Comparison of ENCODE assay signal across 9 cellular contexts in genomic region chr7:43721193-43721806, GRCh38. TPM values are rescaled to one million over a fixed set of nuclear protein-coding genes. Genes with fewer than 3 reads are reported as not detected.
A peak's percentile ranks its signal among the peaks of the same experiment; 100 is the strongest.
DNase-seq lines count a peak whose midpoint lies in the region; ATAC-seq and TF ChIP-seq lines count a peak whose summit lies in the region.
"Had no signal": no experiment of that assay in that cellular context is flagged by ENCODE, and none has a peak within 500 bp of the region (broad histone marks: within the 10 kb centered on the region; RNA-seq: fewer than 3 reads in every experiment).

No MANE protein-coding gene starts in this region.

- H3K4me1 Mint-ChIP-seq in activated T-helper 17 cell treated with anti-CD3 and anti-CD28 coated beads, Interleukin-2, amount 50 U/mL, for 72 hours, result peaks cover 13% of the 10 kb centered on the region

- H3K4me3 Mint-ChIP-seq in activated T-helper 17 cell treated with anti-CD3 and anti-CD28 coated beads, Interleukin-2, amount 50 U/mL, for 72 hours, result no peak overlapping the region
- H3K4me3 Mint-ChIP-seq: stimulated activated naive CD8-positive, alpha-beta T cell treated with anti-CD3 and anti-CD28 coated beads, Interleukin-15, Interleukin-2, amounts not matched to agents 100 ng/mL and 50 ng/mL, for 24 hours had no signal

- no peaks in the 10 kb centered on the region for H3K9me3 Mint-ChIP-seq in activated T-helper 17 cell treated with anti-CD3 and anti-CD28 coated beads, Interleukin-2, amount 50 U/mL, for 72 hours
- H3K9me3 Mint-ChIP-seq: stimulated activated naive CD8-positive, alpha-beta T cell treated with anti-CD3 and anti-CD28 coated beads, Interleukin-15, Interleukin-2, amounts not matched to agents 100 ng/mL and 50 ng/mL, for 24 hours had no signal

- peaks cover 12% of the 10 kb centered on the region for H3K36me3 Mint-ChIP-seq in activated T-helper 17 cell treated with anti-CD3 and anti-CD28 coated beads, Interleukin-2, amount 50 U/mL, for 72 hours (ENCODE audit: low read depth)

- intact Hi-C loops in colonic mucosa (cut with DNase I), result loop anchor here (5.0 kb wide), 2 partner anchors 116 to 139 kb away; partner anchors contain the start of gene STK17A

- DNase-seq in AG08396 (ENCODE audit: low spot score) (peak; percentile 14), NCI-H526 (lab: John Stamatoyannopoulos, UW) (peak; percentile 28 to 67), colonic mucosa (no peak), myocyte (ENCODE audit: low read depth) (peak; percentile 75), UCSD-AML1 (lab: John Stamatoyannopoulos, UW; ENCODE audit: unreplicated experiment) (no peak)

- no peak overlapping the region for H3K4me3 ChIP-seq in colonic mucosa

- no peaks in the 10 kb centered on the region for H3K27me3 Mint-ChIP-seq in activated T-helper 17 cell treated with anti-CD3 and anti-CD28 coated beads, Interleukin-2, amount 50 U/mL, for 72 hours
- H3K27me3 Mint-ChIP-seq: stimulated activated naive CD8-positive, alpha-beta T cell treated with anti-CD3 and anti-CD28 coated beads, Interleukin-15, Interleukin-2, amounts not matched to agents 100 ng/mL and 50 ng/mL, for 24 hours had no signal

- no peaks in the 10 kb centered on the region for H3K27me3 ChIP-seq in colonic mucosa

- H3K9me3 ChIP-seq in colonic mucosa, result no peaks in the 10 kb centered on the region

- no peak overlapping the region for H3K27ac Mint-ChIP-seq in activated T-helper 17 cell treated with anti-CD3 and anti-CD28 coated beads, Interleukin-2, amount 50 U/mL, for 72 hours
- H3K27ac Mint-ChIP-seq: stimulated activated naive CD8-positive, alpha-beta T cell treated with anti-CD3 and anti-CD28 coated beads, Interleukin-15, Interleukin-2, amounts not matched to agents 100 ng/mL and 50 ng/mL, for 24 hours had no signal

- TF ChIP-seq CTCF in GM12873 (IDR thresholded peaks at IDR 0.05; ENCODE audit: insufficient read depth, low read depth, low read length, missing control alignments), result peak; percentile 49
- TF ChIP-seq CTCF in colonic mucosa (IDR thresholded peaks at IDR 0.05), result peak; percentile 56

- H3K27ac ChIP-seq in colonic mucosa, result no peak overlapping the region

- no peak for ATAC-seq in activated T-helper 17 cell treated with anti-CD3 and anti-CD28 coated beads, Interleukin-2, amount 50 U/mL, for 72 hours (replicated peaks)
- no peak for ATAC-seq in GM21360 (IDR thresholded peaks at IDR 0.05; ENCODE audit: unreplicated experiment)

- no peaks in the 10 kb centered on the region for H3K36me3 ChIP-seq in colonic mucosa

- H3K4me1 ChIP-seq in colonic mucosa, result no peaks in the 10 kb centered on the region

- no peak overlapping the region for H3K9ac ChIP-seq in colonic mucosa (ENCODE audit: low read depth in 2 of 2, low read length in 2 of 2)

RNA-seq across cellular contexts. Expression of gene COA1, which starts 8.0 kb away (rescaled TPM):
- total RNA-seq in colonic mucosa, result 10 to 100 TPM; 24.8 to 45.1 TPM
- total RNA-seq in myocyte, result 65.0 and 77.8 TPM in 2 replicates
- 79.6 TPM for polyA plus RNA-seq in myocyte (2012)
- 10 to 100 TPM; 36.1 to 46.2 TPM for total RNA-seq in activated T-helper 17 cell treated with anti-CD3 and anti-CD28 coated beads, Interleukin-2, amount 50 U/mL, for 72 hours

RNA-seq across cellular contexts. Expression of gene BLVRA, which starts 37.2 kb away (rescaled TPM):
- total RNA-seq in colonic mucosa, result 10 to 100 TPM in 1 of 2 donors, 1 to 10 TPM in 1; 5.4 to 14.7 TPM
- 37.8 and 42.2 TPM in 2 replicates for total RNA-seq in myocyte
- polyA plus RNA-seq in myocyte (2012), result 58.6 TPM
- total RNA-seq in activated T-helper 17 cell treated with anti-CD3 and anti-CD28 coated beads, Interleukin-2, amount 50 U/mL, for 72 hours, result 10 to 100 TPM; 17.8 to 21.8 TPM

Comparison
In these comparisons a context has a peak if more than half of its experiments do, and no peak if none do; other contexts are left out.
1. DNase-seq: peak in AG08396 (single experiment), NCI-H526 (2 of 2) and myocyte (single experiment); none in colonic mucosa (single experiment) and UCSD-AML1 (single experiment).